Comparison of ENCODE assay signal across 12 cellular contexts in the genomic region with DNA sequence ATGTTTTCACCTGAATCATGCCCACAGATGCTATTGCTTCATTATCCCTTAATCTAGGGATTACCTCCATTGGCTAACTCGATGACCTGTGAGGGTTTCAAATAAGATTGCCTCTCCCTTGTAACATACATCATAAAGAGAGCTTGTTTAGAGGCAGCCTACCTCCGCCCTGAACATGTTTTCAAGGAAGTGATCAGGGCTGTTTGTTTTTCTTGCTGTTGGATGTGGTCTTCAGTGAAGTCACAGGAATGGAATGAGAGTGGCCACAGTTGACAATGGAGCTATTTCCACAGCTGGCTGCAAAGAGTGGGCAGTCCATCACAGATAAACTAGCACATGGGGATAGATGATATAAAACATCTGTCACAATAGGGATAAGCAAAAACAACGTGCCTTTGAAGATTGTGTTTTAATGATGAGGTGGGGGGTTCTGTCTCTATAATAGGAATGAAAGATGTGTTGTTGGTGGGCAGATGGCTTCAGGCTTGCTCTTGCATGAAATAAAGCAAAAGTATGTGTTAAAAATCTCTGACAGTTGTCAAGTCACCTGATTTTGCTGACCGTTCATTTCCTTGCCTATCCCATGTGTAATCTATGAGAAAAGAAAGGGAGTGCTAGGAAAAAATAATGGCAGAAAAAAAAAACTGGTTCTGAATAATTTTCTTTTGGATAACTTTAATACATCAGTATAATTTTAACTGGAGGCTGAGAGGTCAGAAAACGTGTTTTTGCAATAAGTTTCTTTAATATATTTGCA.
A peak's percentile ranks its signal among the peaks of the same experiment; 100 is the strongest.
DNase-seq lines count a peak whose midpoint lies in the region; ATAC-seq and TF ChIP-seq lines count a peak whose summit lies in the region.
"Had no signal": no experiment of that assay in that cellular context is flagged by ENCODE, and none has a peak within 500 bp of the region (broad histone marks: within the 10 kb centered on the region; RNA-seq: fewer than 3 reads in every experiment).

No MANE protein-coding gene starts in this region.

- no peak for TF ChIP-seq POLR2A in esophagus muscularis mucosa (IDR thresholded peaks at IDR 0.05; ENCODE audit: low read depth)

- H3K27me3 Mint-ChIP-seq in nephron (ENCODE audit: low read depth) = no peaks in the 10 kb centered on the region

- H3K27ac Mint-ChIP-seq in nephron = peak overlapping the region; percentile 41 to 87 (median 64)
- H3K27ac Mint-ChIP-seq: memory B cell had no signal

- DNase-seq in Caki2 (ENCODE audit: low read depth) (peak; percentile 68), fibroblast of mammary gland (ENCODE audit: low read depth) (peak; percentile 97), SHP77 treated with DMSO at 0.1 percent for 48 hours (lab: John Stamatoyannopoulos, UW) (no peak), esophagus muscularis mucosa (ENCODE audit: extremely low spot score) (no peak)
- DNase-seq in stimulated activated CD4-positive, alpha-beta T cell treated with anti-CD3 and anti-CD28 coated beads, Interleukin-4, amount 100 ng/mL, for 24 hours = no peak
- DNase-seq: activated CD4-positive, CD25-positive, alpha-beta regulatory T cell; NCI-H510A treated with DMSO at 0.1 percent for 48 hours had no signal

- no peaks in the 10 kb centered on the region for H3K9me3 Mint-ChIP-seq in nephron
- H3K9me3 Mint-ChIP-seq: memory B cell had no signal

- H3K4me3 Mint-ChIP-seq in nephron = no peak overlapping the region
- H3K4me3 Mint-ChIP-seq: memory B cell had no signal

- peaks cover 35% of the 10 kb centered on the region for H3K4me1 Mint-ChIP-seq in nephron
- H3K4me1 Mint-ChIP-seq: memory B cell had no signal

- H3K36me3 Mint-ChIP-seq in nephron (ENCODE audit: low read depth) = no peaks in the 10 kb centered on the region
- H3K36me3 Mint-ChIP-seq: memory B cell had no signal

- no peak for TF ChIP-seq CTCF in fibroblast of mammary gland (conservative IDR thresholded peaks at IDR 0.05; ENCODE audit: control insufficient read depth, insufficient read depth, low read depth, low read length)
- TF ChIP-seq CTCF in nephron (IDR thresholded peaks at IDR 0.05; ENCODE audit: unreplicated experiment in 3 of 3) = no peak
- TF ChIP-seq CTCF in esophagus muscularis mucosa (IDR thresholded peaks at IDR 0.05) = no peak

- intact Hi-C loops in esophagus muscularis mucosa (cut with DNase I) = no loop called here

- ATAC-seq in GM18870 (IDR thresholded peaks at IDR 0.05; ENCODE audit: unreplicated experiment) = no peak

- peaks cover 0 to 6% (median 3%) of the 10 kb centered on the region in 4 donors for H3K4me1 ChIP-seq in esophagus muscularis mucosa

- H3K27ac ChIP-seq in esophagus muscularis mucosa (replicated peaks in 1 of 4) = no peak overlapping the region

- TF ChIP-seq EP300 in esophagus muscularis mucosa (IDR thresholded peaks at IDR 0.05) = no peak

- H3K4me3 ChIP-seq in fibroblast of mammary gland (ENCODE audit: control insufficient read depth, low read depth, low read length) (no peak overlapping the region), esophagus muscularis mucosa (no peak overlapping the region)
- H3K4me3 ChIP-seq: ascending aorta had no signal

- H3K27me3 ChIP-seq in esophagus muscularis mucosa = no peaks in the 10 kb centered on the region
- H3K27me3 ChIP-seq: ascending aorta had no signal

- 48% methylated on average over 5 of the region's 5 CpGs for WGBS in esophagus muscularis mucosa

- no peaks in the 10 kb centered on the region for H3K9me3 ChIP-seq in esophagus muscularis mucosa
- H3K9me3 ChIP-seq: ascending aorta had no signal

- in situ Hi-C loops in Caki2 (cut with HindIII; ENCODE audit: low pct_unique_long_range_greater_than_20kb, low sequenced_read_pairs) = no loop called here

- H3K36me3 ChIP-seq in esophagus muscularis mucosa = no peaks in the 10 kb centered on the region
- H3K36me3 ChIP-seq: ascending aorta had no signal

TF ChIP-seq in PFSK-1, 5 proteins besides CTCF, POLR2A, EP300 and RAD21:
- peak; percentile 53; the same call in 1 of the 2 replicates for TF ChIP-seq POLR2AphosphoS5 (IDR thresholded peaks at IDR 0.05; ENCODE audit: low read depth, low read length)
- TF ChIP-seq TAF1 (IDR thresholded peaks at IDR 0.05; ENCODE audit: borderline replicate concordance, insufficient read depth, low read length) = no peak
- TF ChIP-seq SIN3A (IDR thresholded peaks at IDR 0.05; ENCODE audit: borderline replicate concordance, insufficient read depth, low read length) = peak; percentile 79; the same call in 1 of the 2 replicates
TF ChIP-seq in PFSK-1: peak in this region for 2.

Comparison
In these comparisons a context has a peak if more than half of its experiments do, and no peak if none do; other contexts are left out.
1. DNase-seq: peak in Caki2 (single experiment) and fibroblast of mammary gland (single experiment); none in SHP77 treated with DMSO at 0.1 percent for 48 hours (single experiment), stimulated activated CD4-positive, alpha-beta T cell treated with anti-CD3 and anti-CD28 coated beads, Interleukin-4, amount 100 ng/mL, for 24 hours (single experiment) and esophagus muscularis mucosa (single experiment).